2 cellular contexts compared by ENCODE assay signal in the genomic region with DNA sequence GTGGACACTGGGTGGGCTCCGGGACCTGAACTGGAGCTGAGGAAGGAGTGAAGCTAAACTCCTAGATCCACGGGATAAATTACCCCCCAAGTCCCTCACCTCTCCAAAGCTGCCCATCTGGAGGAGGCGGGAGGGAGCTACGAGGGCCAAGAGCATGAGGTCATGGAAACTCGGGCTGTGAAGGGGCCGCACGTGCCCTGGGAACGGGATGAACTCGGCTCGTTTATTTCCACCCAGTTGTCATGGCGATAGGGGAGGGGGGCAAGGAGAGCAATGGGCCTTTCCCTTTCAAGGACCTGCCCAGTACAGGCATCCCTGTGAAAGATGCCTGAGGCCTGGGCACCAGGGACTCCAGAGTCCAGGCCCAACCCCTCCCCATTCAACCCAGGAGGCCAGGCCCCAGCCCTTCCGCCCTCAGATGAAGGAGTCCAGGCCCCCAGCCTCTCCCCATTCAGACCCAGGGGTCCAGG.
TF ChIP-seq lines count a peak whose summit lies in the region.

No MANE protein-coding gene starts in this region.

TF ChIP-seq in HEK293, 187 proteins besides CTCF, POLR2A, EP300 and RAD21 (continued from another document and continues in another):
- TF ChIP-seq, protein P1, sequence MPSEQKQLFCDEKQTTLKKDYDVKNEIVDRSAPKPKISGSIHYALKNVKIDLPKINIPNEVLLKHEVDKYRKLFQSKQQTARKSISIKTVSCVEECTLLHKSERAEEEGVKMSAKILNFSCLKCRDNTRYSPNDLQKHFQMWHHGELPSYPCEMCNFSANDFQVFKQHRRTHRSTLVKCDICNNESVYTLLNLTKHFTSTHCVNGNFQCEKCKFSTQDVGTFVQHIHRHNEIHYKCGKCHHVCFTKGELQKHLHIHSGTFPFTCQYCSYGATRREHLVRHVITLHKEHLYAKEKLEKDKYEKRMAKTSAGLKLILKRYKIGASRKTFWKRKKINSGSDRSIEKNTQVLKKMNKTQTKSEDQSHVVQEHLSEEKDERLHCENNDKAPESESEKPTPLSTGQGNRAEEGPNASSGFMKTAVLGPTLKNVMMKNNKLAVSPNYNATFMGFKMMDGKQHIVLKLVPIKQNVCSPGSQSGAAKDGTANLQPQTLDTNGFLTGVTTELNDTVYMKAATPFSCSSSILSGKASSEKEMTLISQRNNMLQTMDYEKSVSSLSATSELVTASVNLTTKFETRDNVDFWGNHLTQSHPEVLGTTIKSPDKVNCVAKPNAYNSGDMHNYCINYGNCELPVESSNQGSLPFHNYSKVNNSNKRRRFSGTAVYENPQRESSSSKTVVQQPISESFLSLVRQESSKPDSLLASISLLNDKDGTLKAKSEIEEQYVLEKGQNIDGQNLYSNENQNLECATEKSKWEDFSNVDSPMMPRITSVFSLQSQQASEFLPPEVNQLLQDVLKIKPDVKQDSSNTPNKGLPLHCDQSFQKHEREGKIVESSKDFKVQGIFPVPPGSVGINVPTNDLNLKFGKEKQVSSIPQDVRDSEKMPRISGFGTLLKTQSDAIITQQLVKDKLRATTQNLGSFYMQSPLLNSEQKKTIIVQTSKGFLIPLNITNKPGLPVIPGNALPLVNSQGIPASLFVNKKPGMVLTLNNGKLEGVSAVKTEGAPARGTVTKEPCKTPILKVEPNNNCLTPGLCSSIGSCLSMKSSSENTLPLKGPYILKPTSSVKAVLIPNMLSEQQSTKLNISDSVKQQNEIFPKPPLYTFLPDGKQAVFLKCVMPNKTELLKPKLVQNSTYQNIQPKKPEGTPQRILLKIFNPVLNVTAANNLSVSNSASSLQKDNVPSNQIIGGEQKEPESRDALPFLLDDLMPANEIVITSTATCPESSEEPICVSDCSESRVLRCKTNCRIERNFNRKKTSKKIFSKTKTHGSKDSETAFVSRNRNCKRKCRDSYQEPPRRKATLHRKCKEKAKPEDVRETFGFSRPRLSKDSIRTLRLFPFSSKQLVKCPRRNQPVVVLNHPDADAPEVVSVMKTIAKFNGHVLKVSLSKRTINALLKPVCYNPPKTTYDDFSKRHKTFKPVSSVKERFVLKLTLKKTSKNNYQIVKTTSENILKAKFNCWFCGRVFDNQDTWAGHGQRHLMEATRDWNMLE (tag by site-specific recombination; conservative IDR thresholded peaks at IDR 0.05; ENCODE audit: low read depth), result no peak
- TF ChIP-seq, protein P2, sequence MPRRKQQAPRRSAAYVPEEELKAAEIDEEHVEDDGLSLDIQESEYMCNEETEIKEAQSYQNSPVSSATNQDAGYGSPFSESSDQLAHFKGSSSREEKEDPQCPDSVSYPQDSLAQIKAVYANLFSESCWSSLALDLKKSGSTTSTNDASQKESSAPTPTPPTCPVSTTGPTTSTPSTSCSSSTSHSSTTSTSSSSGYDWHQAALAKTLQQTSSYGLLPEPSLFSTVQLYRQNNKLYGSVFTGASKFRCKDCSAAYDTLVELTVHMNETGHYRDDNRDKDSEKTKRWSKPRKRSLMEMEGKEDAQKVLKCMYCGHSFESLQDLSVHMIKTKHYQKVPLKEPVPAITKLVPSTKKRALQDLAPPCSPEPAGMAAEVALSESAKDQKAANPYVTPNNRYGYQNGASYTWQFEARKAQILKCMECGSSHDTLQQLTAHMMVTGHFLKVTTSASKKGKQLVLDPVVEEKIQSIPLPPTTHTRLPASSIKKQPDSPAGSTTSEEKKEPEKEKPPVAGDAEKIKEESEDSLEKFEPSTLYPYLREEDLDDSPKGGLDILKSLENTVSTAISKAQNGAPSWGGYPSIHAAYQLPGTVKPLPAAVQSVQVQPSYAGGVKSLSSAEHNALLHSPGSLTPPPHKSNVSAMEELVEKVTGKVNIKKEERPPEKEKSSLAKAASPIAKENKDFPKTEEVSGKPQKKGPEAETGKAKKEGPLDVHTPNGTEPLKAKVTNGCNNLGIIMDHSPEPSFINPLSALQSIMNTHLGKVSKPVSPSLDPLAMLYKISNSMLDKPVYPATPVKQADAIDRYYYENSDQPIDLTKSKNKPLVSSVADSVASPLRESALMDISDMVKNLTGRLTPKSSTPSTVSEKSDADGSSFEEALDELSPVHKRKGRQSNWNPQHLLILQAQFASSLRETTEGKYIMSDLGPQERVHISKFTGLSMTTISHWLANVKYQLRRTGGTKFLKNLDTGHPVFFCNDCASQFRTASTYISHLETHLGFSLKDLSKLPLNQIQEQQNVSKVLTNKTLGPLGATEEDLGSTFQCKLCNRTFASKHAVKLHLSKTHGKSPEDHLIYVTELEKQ (tag by site-specific recombination; IDR thresholded peaks at IDR 0.05; ENCODE audit: borderline replicate concordance), result no peak
- TF ChIP-seq ZNF830 (tag by site-specific recombination; IDR thresholded peaks at IDR 0.05; ENCODE audit: low read depth) (no peak), ZNF394 (tag by site-specific recombination; IDR thresholded peaks at IDR 0.05; ENCODE audit: borderline replicate concordance) (no peak), ZNF23 (tag by site-specific recombination; IDR thresholded peaks at IDR 0.05; ENCODE audit: borderline replicate concordance) (no peak)
- TF ChIP-seq, protein P3, sequence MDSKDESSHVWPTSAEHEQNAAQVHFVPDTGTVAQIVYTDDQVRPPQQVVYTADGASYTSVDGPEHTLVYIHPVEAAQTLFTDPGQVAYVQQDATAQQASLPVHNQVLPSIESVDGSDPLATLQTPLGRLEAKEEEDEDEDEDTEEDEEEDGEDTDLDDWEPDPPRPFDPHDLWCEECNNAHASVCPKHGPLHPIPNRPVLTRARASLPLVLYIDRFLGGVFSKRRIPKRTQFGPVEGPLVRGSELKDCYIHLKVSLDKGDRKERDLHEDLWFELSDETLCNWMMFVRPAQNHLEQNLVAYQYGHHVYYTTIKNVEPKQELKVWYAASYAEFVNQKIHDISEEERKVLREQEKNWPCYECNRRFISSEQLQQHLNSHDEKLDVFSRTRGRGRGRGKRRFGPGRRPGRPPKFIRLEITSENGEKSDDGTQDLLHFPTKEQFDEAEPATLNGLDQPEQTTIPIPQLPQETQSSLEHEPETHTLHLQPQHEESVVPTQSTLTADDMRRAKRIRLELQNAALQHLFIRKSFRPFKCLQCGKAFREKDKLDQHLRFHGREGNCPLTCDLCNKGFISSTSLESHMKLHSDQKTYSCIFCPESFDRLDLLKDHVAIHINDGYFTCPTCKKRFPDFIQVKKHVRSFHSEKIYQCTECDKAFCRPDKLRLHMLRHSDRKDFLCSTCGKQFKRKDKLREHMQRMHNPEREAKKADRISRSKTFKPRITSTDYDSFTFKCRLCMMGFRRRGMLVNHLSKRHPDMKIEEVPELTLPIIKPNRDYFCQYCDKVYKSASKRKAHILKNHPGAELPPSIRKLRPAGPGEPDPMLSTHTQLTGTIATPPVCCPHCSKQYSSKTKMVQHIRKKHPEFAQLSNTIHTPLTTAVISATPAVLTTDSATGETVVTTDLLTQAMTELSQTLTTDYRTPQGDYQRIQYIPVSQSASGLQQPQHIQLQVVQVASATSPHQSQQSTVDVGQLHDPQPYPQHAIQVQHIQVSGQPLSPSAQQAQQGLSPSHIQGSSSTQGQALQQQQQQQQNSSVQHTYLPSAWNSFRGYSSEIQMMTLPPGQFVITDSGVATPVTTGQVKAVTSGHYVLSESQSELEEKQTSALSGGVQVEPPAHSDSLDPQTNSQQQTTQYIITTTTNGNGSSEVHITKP (tag by site-specific recombination; IDR thresholded peaks at IDR 0.05), result peak; percentile 84
- TF ChIP-seq, protein P4, sequence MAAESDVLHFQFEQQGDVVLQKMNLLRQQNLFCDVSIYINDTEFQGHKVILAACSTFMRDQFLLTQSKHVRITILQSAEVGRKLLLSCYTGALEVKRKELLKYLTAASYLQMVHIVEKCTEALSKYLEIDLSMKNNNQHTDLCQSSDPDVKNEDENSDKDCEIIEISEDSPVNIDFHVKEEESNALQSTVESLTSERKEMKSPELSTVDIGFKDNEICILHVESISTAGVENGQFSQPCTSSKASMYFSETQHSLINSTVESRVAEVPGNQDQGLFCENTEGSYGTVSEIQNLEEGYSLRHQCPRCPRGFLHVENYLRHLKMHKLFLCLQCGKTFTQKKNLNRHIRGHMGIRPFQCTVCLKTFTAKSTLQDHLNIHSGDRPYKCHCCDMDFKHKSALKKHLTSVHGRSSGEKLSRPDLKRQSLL (tag by site-specific recombination; IDR thresholded peaks at IDR 0.05), result no peak

TF ChIP-seq in K562, 482 proteins besides CTCF, POLR2A, EP300 and RAD21 (continued from another document):
- TF ChIP-seq, protein P5, sequence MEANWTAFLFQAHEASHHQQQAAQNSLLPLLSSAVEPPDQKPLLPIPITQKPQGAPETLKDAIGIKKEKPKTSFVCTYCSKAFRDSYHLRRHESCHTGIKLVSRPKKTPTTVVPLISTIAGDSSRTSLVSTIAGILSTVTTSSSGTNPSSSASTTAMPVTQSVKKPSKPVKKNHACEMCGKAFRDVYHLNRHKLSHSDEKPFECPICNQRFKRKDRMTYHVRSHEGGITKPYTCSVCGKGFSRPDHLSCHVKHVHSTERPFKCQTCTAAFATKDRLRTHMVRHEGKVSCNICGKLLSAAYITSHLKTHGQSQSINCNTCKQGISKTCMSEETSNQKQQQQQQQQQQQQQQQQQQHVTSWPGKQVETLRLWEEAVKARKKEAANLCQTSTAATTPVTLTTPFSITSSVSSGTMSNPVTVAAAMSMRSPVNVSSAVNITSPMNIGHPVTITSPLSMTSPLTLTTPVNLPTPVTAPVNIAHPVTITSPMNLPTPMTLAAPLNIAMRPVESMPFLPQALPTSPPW (CRISPR knock-in tag; IDR thresholded peaks at IDR 0.05), result peak; percentile 95
- no peak for TF ChIP-seq TBL1XR1 (IDR thresholded peaks at IDR 0.05; ENCODE audit: low read length in 2 of 2)
- no peak for TF ChIP-seq RHOXF2B (CRISPR knock-in tag; conservative IDR thresholded peaks at IDR 0.05)
- no peak for TF ChIP-seq TCF7 (IDR thresholded peaks at IDR 0.05; ENCODE audit: borderline replicate concordance)
- TF ChIP-seq ZNF197 (CRISPR knock-in tag; IDR thresholded peaks at IDR 0.05; ENCODE audit: low read depth), result no peak
- TF ChIP-seq ZNF121 (CRISPR knock-in tag; conservative IDR thresholded peaks at IDR 0.05), result no peak
- peak; percentile 21 for TF ChIP-seq NEUROD1 (IDR thresholded peaks at IDR 0.05; ENCODE audit: borderline replicate concordance, low read depth, low read length, partially characterized antibody)
- no peak for TF ChIP-seq CCNT2 (IDR thresholded peaks at IDR 0.05; ENCODE audit: borderline replicate concordance, extremely low read depth, insufficient read length, low read depth, low read length)
- TF ChIP-seq, protein P6, sequence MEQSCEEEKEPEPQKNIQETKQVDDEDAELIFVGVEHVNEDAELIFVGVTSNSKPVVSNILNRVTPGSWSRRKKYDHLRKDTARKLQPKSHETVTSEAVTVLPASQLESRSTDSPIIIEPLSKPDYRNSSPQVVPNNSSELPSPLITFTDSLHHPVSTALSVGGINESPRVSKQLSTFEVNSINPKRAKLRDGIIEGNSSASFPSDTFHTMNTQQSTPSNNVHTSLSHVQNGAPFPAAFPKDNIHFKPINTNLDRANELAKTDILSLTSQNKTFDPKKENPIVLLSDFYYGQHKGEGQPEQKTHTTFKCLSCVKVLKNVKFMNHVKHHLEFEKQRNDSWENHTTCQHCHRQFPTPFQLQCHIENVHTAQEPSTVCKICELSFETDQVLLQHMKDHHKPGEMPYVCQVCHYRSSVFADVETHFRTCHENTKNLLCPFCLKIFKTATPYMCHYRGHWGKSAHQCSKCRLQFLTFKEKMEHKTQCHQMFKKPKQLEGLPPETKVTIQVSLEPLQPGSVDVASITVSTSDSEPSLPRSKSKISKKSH (CRISPR knock-in tag; IDR thresholded peaks at IDR 0.05), result no peak
- TF ChIP-seq ATF1 (CRISPR knock-in tag; IDR thresholded peaks at IDR 0.05), result no peak
- no peak for TF ChIP-seq ATF1 (tag; IDR thresholded peaks at IDR 0.05)
- no peak for TF ChIP-seq ETV6 (IDR thresholded peaks at IDR 0.05; ENCODE audit: borderline replicate concordance in 1 of 2, low read depth in 2 of 2, low read length in 1 of 2)
- TF ChIP-seq ETV6 (CRISPR knock-in tag; IDR thresholded peaks at IDR 0.05; ENCODE audit: borderline replicate concordance), result no peak
- no peak for TF ChIP-seq HDAC6 (IDR thresholded peaks at IDR 0.05; ENCODE audit: low read depth, low read length)
- no peak for TF ChIP-seq HDGF (IDR thresholded peaks at IDR 0.05)
- TF ChIP-seq, protein P7, sequence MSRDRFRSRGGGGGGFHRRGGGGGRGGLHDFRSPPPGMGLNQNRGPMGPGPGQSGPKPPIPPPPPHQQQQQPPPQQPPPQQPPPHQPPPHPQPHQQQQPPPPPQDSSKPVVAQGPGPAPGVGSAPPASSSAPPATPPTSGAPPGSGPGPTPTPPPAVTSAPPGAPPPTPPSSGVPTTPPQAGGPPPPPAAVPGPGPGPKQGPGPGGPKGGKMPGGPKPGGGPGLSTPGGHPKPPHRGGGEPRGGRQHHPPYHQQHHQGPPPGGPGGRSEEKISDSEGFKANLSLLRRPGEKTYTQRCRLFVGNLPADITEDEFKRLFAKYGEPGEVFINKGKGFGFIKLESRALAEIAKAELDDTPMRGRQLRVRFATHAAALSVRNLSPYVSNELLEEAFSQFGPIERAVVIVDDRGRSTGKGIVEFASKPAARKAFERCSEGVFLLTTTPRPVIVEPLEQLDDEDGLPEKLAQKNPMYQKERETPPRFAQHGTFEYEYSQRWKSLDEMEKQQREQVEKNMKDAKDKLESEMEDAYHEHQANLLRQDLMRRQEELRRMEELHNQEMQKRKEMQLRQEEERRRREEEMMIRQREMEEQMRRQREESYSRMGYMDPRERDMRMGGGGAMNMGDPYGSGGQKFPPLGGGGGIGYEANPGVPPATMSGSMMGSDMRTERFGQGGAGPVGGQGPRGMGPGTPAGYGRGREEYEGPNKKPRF (IDR thresholded peaks at IDR 0.05; ENCODE audit: low read depth, low read length), result no peak
- 0 out of 2 replicates have a peak, but pooled peaks have one; percentile 46 for TF ChIP-seq MXI1 (IDR thresholded peaks at IDR 0.05; ENCODE audit: low read depth, low read length)
- no peak for TF ChIP-seq ZNF143 (CRISPR knock-in tag; IDR thresholded peaks at IDR 0.05)
